ENCODE assay signal across 6 cellular contexts in genomic region chr17:29623283-29623647, GRCh38. TPM values are rescaled to one million over a fixed set of nuclear protein-coding genes. Genes with fewer than 3 reads are reported as not detected.
DNase-seq lines count a peak whose midpoint lies in the region; ATAC-seq and TF ChIP-seq lines count a peak whose summit lies in the region.

No MANE protein-coding gene starts in this region.

- H3K9me3 ChIP-seq in psoas muscle: no peaks in the 10 kb centered on the region

- H3K36me3 ChIP-seq in psoas muscle (ENCODE audit: insufficient read depth in 1 of 2, low read depth in 1 of 2): peaks cover 0 to 20% of the 10 kb centered on the region in 2 donors

- DNase-seq in caudate nucleus (lab: John Stamatoyannopoulos, UW) (no peak), psoas muscle (no peak), NCI-H187 (lab: John Stamatoyannopoulos, UW) (no peak), amniotic stem cell (lab: John Stamatoyannopoulos, UW) (no peak)

- H3K4me1 Mint-ChIP-seq in IgD-negative memory B cell: peaks cover 3 to 20% (median 12%) of the 10 kb centered on the region in 3 donors

- H3K4me1 ChIP-seq in psoas muscle: peaks cover 57% of the 10 kb centered on the region

- no peaks in the 10 kb centered on the region for H3K27me3 Mint-ChIP-seq in IgD-negative memory B cell

- no peak for TF ChIP-seq CTCF in psoas muscle (IDR thresholded peaks at IDR 0.05)

- peak overlapping the region in 2 of 3 donors; percentile 9 to 33 for H3K27ac Mint-ChIP-seq in IgD-negative memory B cell

- H3K4me3 Mint-ChIP-seq in IgD-negative memory B cell: peak overlapping the region; percentile 78 to 92 (median 88)

- H3K27me3 ChIP-seq in psoas muscle (ENCODE audit: insufficient read depth in 3 of 3, low read length in 2 of 3): no peaks in the 10 kb centered on the region

- H3K27ac ChIP-seq in caudate nucleus (ENCODE audit: low read depth, low read length) (peak overlapping the region; percentile 44), psoas muscle (peak overlapping the region; percentile 99)

- H3K4me3 ChIP-seq in psoas muscle: peak overlapping the region; percentile 98

- intact Hi-C loops in psoas muscle (cut with DNase I): loop anchor here in 1 of 2 donors (5.0 kb wide), 2 partner anchors 139 to 309 kb away; partner anchors contain the start of gene SSH2

- WGBS in psoas muscle, 3 donors: 33 to 39% (median 37%) methylated on average over 4 of the region's 4 CpGs

- H3K9me3 Mint-ChIP-seq in IgD-negative memory B cell: no peaks in the 10 kb centered on the region

- no peaks in the 10 kb centered on the region for H3K36me3 Mint-ChIP-seq in IgD-negative memory B cell

- ATAC-seq in psoas muscle (no peak), HG03196 (IDR thresholded peaks at IDR 0.05; ENCODE audit: unreplicated experiment) (no peak)

RNA-seq across cellular contexts. Expression of gene CORO6, which starts 0.6 kb away (rescaled TPM):
- polyA plus RNA-seq in IgD-negative memory B cell: not detected
- 100 to 1,000 TPM; 478 to 710 (median 557) TPM for total RNA-seq in psoas muscle
- polyA plus RNA-seq in psoas muscle: 100 to 1,000 TPM; 182 to 495 (median 236) TPM

RNA-seq across cellular contexts. Expression of gene ANKRD13B, which starts 30.3 kb away (rescaled TPM):
- polyA plus RNA-seq in IgD-negative memory B cell: not detected
- 10 to 100 TPM in 1 of 4 donors, 1 to 10 TPM in 3; 6.4 to 14.8 (median 6.8) TPM for total RNA-seq in psoas muscle
- 10 to 100 TPM in 1 of 3 donors, 1 to 10 TPM in 2; 5.4 to 10.7 (median 9.7) TPM for polyA plus RNA-seq in psoas muscle

RNA-seq across cellular contexts. Expression of gene GIT1, which starts 33.8 kb away (rescaled TPM):
- polyA plus RNA-seq in IgD-negative memory B cell: 8.6 TPM
- total RNA-seq in psoas muscle: 10 to 100 TPM; 26.4 to 39.4 (median 31.5) TPM
- polyA plus RNA-seq in psoas muscle: 10 to 100 TPM; 24.3 to 46.0 (median 35.2) TPM

RNA-seq across cellular contexts. Expression of gene TP53I13, which starts 54.8 kb away (rescaled TPM):
- polyA plus RNA-seq in IgD-negative memory B cell: 29.4 TPM
- total RNA-seq in psoas muscle: 10 to 100 TPM; 13.3 to 20.9 (median 17.7) TPM
- polyA plus RNA-seq in psoas muscle: 10 to 100 TPM; 30.6 to 46.1 (median 42.6) TPM

RNA-seq across cellular contexts. Expression of gene ABHD15, which starts 56.4 kb away (rescaled TPM):
- polyA plus RNA-seq in IgD-negative memory B cell: 11.7 TPM
- total RNA-seq in psoas muscle: 1 to 10 TPM; 2.3 to 2.8 (median 2.5) TPM
- polyA plus RNA-seq in psoas muscle: 1 to 10 TPM; 1.6 to 7.9 (median 3.1) TPM

Comparison
In these comparisons a context has a peak if more than half of its experiments do, and no peak if none do; other contexts are left out.
1. RNA of gene CORO6, which starts 0.6 kb away (polyA plus RNA-seq): 182 to 495 TPM in psoas muscle; not detected in IgD-negative memory B cell (single experiment); every median in the first group is over 100 times any median in the second.